9 cellular contexts compared by ENCODE assay signal in genomic region chr17:998111-998510, GRCh38. TPM values are rescaled to one million over a fixed set of nuclear protein-coding genes. Genes with fewer than 3 reads are reported as not detected.
DNase-seq lines count a peak whose midpoint lies in the region; ATAC-seq, FAIRE-seq and TF ChIP-seq lines count a peak whose summit lies in the region.
"Had no signal": no experiment of that assay in that cellular context is flagged by ENCODE, and none has a peak within 500 bp of the region (broad histone marks: within the 10 kb centered on the region; RNA-seq: fewer than 3 reads in every experiment).

No MANE protein-coding gene starts in this region.

- DNase-seq in activated T-cell treated with anti-CD3 and anti-CD28 coated beads, Interleukin-2, amount 50 U/mL, for 24 hours = no peak
- DNase-seq in activated T-cell treated with anti-CD3 and anti-CD28 coated beads for 4 hours = no peak
- no peak for DNase-seq in activated B cell treated with CpG ODN at 0.5 μM for 24 hours
- DNase-seq in stimulated activated effector memory CD8-positive, alpha-beta T cell treated with anti-CD3 and anti-CD28 coated beads, Interleukin-12 subunit alpha, Interleukin-12 subunit beta, amount 100 ng/mL, for 72 hours (ENCODE audit: low spot score in 2 of 2) = no peak
- no peak for DNase-seq in GM12891 (ENCODE audit: insufficient read length, low spot score)
- no peak for DNase-seq in NCI-H748 treated with DMSO at 0.1 percent for 48 hours (lab: John Stamatoyannopoulos, UW)
- DNase-seq in DMS153 (lab: John Stamatoyannopoulos, UW) = no peak

- no peak for FAIRE-seq in GM12891 (lab: Jason Lieb, UNC)
- FAIRE-seq: islet of Langerhans had no signal

- peaks cover 26% of the 10 kb centered on the region for H3K4me1 Mint-ChIP-seq in activated T-cell treated with anti-CD3 and anti-CD28 coated beads, Interleukin-2, amount 50 U/mL, for 24 hours (ENCODE audit: low read depth)
- peaks cover 21% of the 10 kb centered on the region for H3K4me1 Mint-ChIP-seq in activated B cell treated with CpG ODN at 0.5 μM for 24 hours
- H3K4me1 Mint-ChIP-seq in stimulated activated effector memory CD8-positive, alpha-beta T cell treated with anti-CD3 and anti-CD28 coated beads, Interleukin-12 subunit alpha, Interleukin-12 subunit beta, amount 100 ng/mL, for 72 hours = peaks cover 36% of the 10 kb centered on the region

- peaks cover 3% of the 10 kb centered on the region for H3K9me3 Mint-ChIP-seq in activated T-cell treated with anti-CD3 and anti-CD28 coated beads, Interleukin-2, amount 50 U/mL, for 24 hours
- H3K9me3 Mint-ChIP-seq in activated B cell treated with CpG ODN at 0.5 μM for 24 hours = peaks cover 5% of the 10 kb centered on the region
- H3K9me3 Mint-ChIP-seq in stimulated activated effector memory CD8-positive, alpha-beta T cell treated with anti-CD3 and anti-CD28 coated beads, Interleukin-12 subunit alpha, Interleukin-12 subunit beta, amount 100 ng/mL, for 72 hours = peaks cover 8% of the 10 kb centered on the region

- peaks cover 4 to 65% (median 34%) of the 10 kb centered on the region in 3 donors for H3K4me1 ChIP-seq in gastroesophageal sphincter

- no peaks in the 10 kb centered on the region for H3K27me3 Mint-ChIP-seq in activated T-cell treated with anti-CD3 and anti-CD28 coated beads, Interleukin-2, amount 50 U/mL, for 24 hours
- H3K27me3 Mint-ChIP-seq in activated B cell treated with CpG ODN at 0.5 μM for 24 hours = no peaks in the 10 kb centered on the region

- peaks cover 0 to 29% of the 10 kb centered on the region in 2 donors for H3K36me3 ChIP-seq in gastroesophageal sphincter

- POLR2A ChIA-PET in activated B cell treated with CpG ODN at 0.5 μM for 24 hours (lab: Charles Lee) = no interaction called here

- H3K4me3 ChIP-seq in gastroesophageal sphincter = peak overlapping the region in 1 of 2 donors; percentile 93

- no peak for TF ChIP-seq EP300 in gastroesophageal sphincter (IDR thresholded peaks at IDR 0.05)

- H3K4me3 Mint-ChIP-seq in activated T-cell treated with anti-CD3 and anti-CD28 coated beads, Interleukin-2, amount 50 U/mL, for 24 hours = peak overlapping the region; percentile 94
- H3K4me3 Mint-ChIP-seq in activated B cell treated with CpG ODN at 0.5 μM for 24 hours = peak overlapping the region; percentile 98
- peak overlapping the region; percentile 97 for H3K4me3 Mint-ChIP-seq in stimulated activated effector memory CD8-positive, alpha-beta T cell treated with anti-CD3 and anti-CD28 coated beads, Interleukin-12 subunit alpha, Interleukin-12 subunit beta, amount 100 ng/mL, for 72 hours

- CTCF ChIA-PET in activated B cell treated with CpG ODN at 0.5 μM for 24 hours (lab: Charles Lee) = interaction anchor here (2.3 to 2.6 kb wide), 2 partner anchors 18 to 118 kb away, joined by 10 to 29 read pairs; partner anchors contain the start of gene NXN

- ATAC-seq in activated B cell treated with CpG ODN at 0.5 μM for 24 hours (ENCODE audit: low read depth) (no peak), gastroesophageal sphincter (no peak)
- ATAC-seq in stimulated activated effector memory CD8-positive, alpha-beta T cell treated with anti-CD3 and anti-CD28 coated beads, Interleukin-12 subunit alpha, Interleukin-12 subunit beta, amount 100 ng/mL, for 72 hours = no peak

- WGBS in gastroesophageal sphincter (ENCODE audit: low coverage in 1 of 2), 2 donors = 24 to 42% methylated on average over 2 of the region's 2 CpGs

- peak overlapping the region in 3 of 4 donors; percentile 11 to 89 (median 89) for H3K27ac ChIP-seq in gastroesophageal sphincter

- TF ChIP-seq POLR2A in gastroesophageal sphincter (IDR thresholded peaks at IDR 0.05) (no peak), GM12891 (IDR thresholded peaks at IDR 0.05; ENCODE audit: low read depth, low read length) (no peak)

- H3K9me3 ChIP-seq in gastroesophageal sphincter = no peaks in the 10 kb centered on the region

- peaks cover 53% of the 10 kb centered on the region for H3K36me3 Mint-ChIP-seq in activated T-cell treated with anti-CD3 and anti-CD28 coated beads, Interleukin-2, amount 50 U/mL, for 24 hours (ENCODE audit: low read depth)
- H3K36me3 Mint-ChIP-seq in activated B cell treated with CpG ODN at 0.5 μM for 24 hours (ENCODE audit: low read depth) = peaks cover 40% of the 10 kb centered on the region
- H3K36me3 Mint-ChIP-seq in stimulated activated effector memory CD8-positive, alpha-beta T cell treated with anti-CD3 and anti-CD28 coated beads, Interleukin-12 subunit alpha, Interleukin-12 subunit beta, amount 100 ng/mL, for 72 hours = peaks cover 43% of the 10 kb centered on the region

- peak overlapping the region; percentile 100 for H3K27ac Mint-ChIP-seq in activated T-cell treated with anti-CD3 and anti-CD28 coated beads, Interleukin-2, amount 50 U/mL, for 24 hours
- H3K27ac Mint-ChIP-seq in activated B cell treated with CpG ODN at 0.5 μM for 24 hours = peak overlapping the region; percentile 53
- peak overlapping the region; percentile 19 for H3K27ac Mint-ChIP-seq in stimulated activated effector memory CD8-positive, alpha-beta T cell treated with anti-CD3 and anti-CD28 coated beads, Interleukin-12 subunit alpha, Interleukin-12 subunit beta, amount 100 ng/mL, for 72 hours

- intact Hi-C loops in activated B cell treated with CpG ODN at 0.5 μM for 24 hours (cut with micrococcal nuclease) = loop anchor here (5.0 to 10.0 kb wide), 4 partner anchors 184 to 1304 kb away; partner anchors contain the start of genes SMG6 and SRR

- TF ChIP-seq CTCF in activated B cell treated with CpG ODN at 0.5 μM for 24 hours (IDR thresholded peaks at IDR 0.05) (no peak), gastroesophageal sphincter (IDR thresholded peaks at IDR 0.05) (no peak)

- H3K27me3 ChIP-seq in gastroesophageal sphincter = no peaks in the 10 kb centered on the region

TF ChIP-seq in GM12891, 5 proteins besides CTCF, POLR2A, EP300 and RAD21:
- TF ChIP-seq PAX5 (IDR thresholded peaks at IDR 0.05; ENCODE audit: insufficient read depth, low read length, severe bottlenecking) = no peak
- TF ChIP-seq POU2F2 (IDR thresholded peaks at IDR 0.05; ENCODE audit: low read depth, low read length) = no peak
- TF ChIP-seq POLR2AphosphoS5 (IDR thresholded peaks at IDR 0.05; ENCODE audit: low read depth, low read length) = no peak

RNA-seq across cellular contexts. Expression of gene TIMM22, which starts 1.2 kb away (rescaled TPM):
- total RNA-seq in activated B cell treated with CpG ODN at 0.5 μM for 24 hours (10.7 and 11.1 TPM in 2 replicates), gastroesophageal sphincter (10 to 100 TPM; 13.7 to 20.9 (median 16.0) TPM)
- 7.0 TPM for polyA plus RNA-seq in GM12891 (2012; ENCODE audit: low read depth, missing spikeins)

RNA-seq across cellular contexts. Expression of gene NXN, which starts 18.5 kb away (rescaled TPM):
- total RNA-seq in activated B cell treated with CpG ODN at 0.5 μM for 24 hours = 0.15 and 0.22 TPM in 2 replicates
- 100 to 1,000 TPM in 1 of 4 donors, 10 to 100 TPM in 3; 39.6 to 103 (median 59.1) TPM for total RNA-seq in gastroesophageal sphincter
- polyA plus RNA-seq in GM12891 (2012; ENCODE audit: low read depth, missing spikeins) = 0.26 TPM

Comparison
In these comparisons a context has a peak if more than half of its experiments do, and no peak if none do; other contexts are left out.
1. H3K27ac Mint-ChIP-seq: peak in every context shown above with its lines; median percentile 100 in activated T-cell treated with anti-CD3 and anti-CD28 coated beads, Interleukin-2, amount 50 U/mL, for 24 hours; 53 in activated B cell treated with CpG ODN at 0.5 μM for 24 hours; 19 in stimulated activated effector memory CD8-positive, alpha-beta T cell treated with anti-CD3 and anti-CD28 coated beads, Interleukin-12 subunit alpha, Interleukin-12 subunit beta, amount 100 ng/mL, for 72 hours.
2. RNA of gene NXN, which starts 18.5 kb away (total RNA-seq): 39.6 to 103 TPM in gastroesophageal sphincter; 0.15 to 0.22 TPM in activated B cell treated with CpG ODN at 0.5 μM for 24 hours; every median in the first group is over 10 times any median in the second.
3. Peak in every context shown above with its lines, with median percentiles within 50 percentile points of each other: H3K4me3 Mint-ChIP-seq.